Comparison of ENCODE assay signal across 21 cellular contexts in genomic region chr3:34388836-34389235, GRCh38.
DNase-seq lines count a peak whose midpoint lies in the region; ATAC-seq and TF ChIP-seq lines count a peak whose summit lies in the region.
"Had no signal": no experiment of that assay in that cellular context is flagged by ENCODE, and none has a peak within 500 bp of the region (broad histone marks: within the 10 kb centered on the region; RNA-seq: fewer than 3 reads in every experiment).

No MANE protein-coding gene starts in this region.

- peaks cover 6% of the 10 kb centered on the region for H3K4me1 Mint-ChIP-seq in mesothelial cell of epicardium
- H3K4me1 Mint-ChIP-seq in natural killer cell = no peaks in the 10 kb centered on the region
- H3K4me1 Mint-ChIP-seq: CD8-positive, alpha-beta memory T cell had no signal

- intact Hi-C loops in natural killer cell (cut with micrococcal nuclease) = no loop called here

- DNase-seq in NCI-H1048 (lab: John Stamatoyannopoulos, UW) (peak; percentile 62), cerebellar cortex (ENCODE audit: low spot score) (peak; percentile 32), mesothelial cell of epicardium (ENCODE audit: low spot score in 2 of 2, unreplicated experiment in 2 of 2) (no peak), superior temporal gyrus (ENCODE audit: extremely low spot score) (peak; percentile 71), NCI-H510A treated with DMSO at 0.1 percent for 48 hours (lab: John Stamatoyannopoulos, UW) (no peak), natural killer cell (no peak)
- DNase-seq: 8988T; ACHN; AML-193; BE2C; CD4-positive, alpha-beta T cell; CD8-positive, alpha-beta memory T cell; DMS 273 treated with DMSO at 0.1 percent for 48 hours; DMS79; EL; GF-D8 had no signal

- TF ChIP-seq CTCF in mesothelial cell of epicardium (IDR thresholded peaks at IDR 0.05; ENCODE audit: unreplicated experiment) = no peak
- TF ChIP-seq CTCF in natural killer cell (IDR thresholded peaks at IDR 0.05) = no peak

- ATAC-seq in natural killer cell (no peak), GM18517 (IDR thresholded peaks at IDR 0.05; ENCODE audit: unreplicated experiment) (no peak)
- ATAC-seq: HCT116 had no signal

- peak overlapping the region; percentile 1 for H3K27ac Mint-ChIP-seq in mesothelial cell of epicardium
- H3K27ac Mint-ChIP-seq in natural killer cell = no peak overlapping the region
- H3K27ac Mint-ChIP-seq: CD4-positive, alpha-beta T cell; CD8-positive, alpha-beta memory T cell; GM23338; H9 had no signal

- no peak overlapping the region for H3K4me3 Mint-ChIP-seq in mesothelial cell of epicardium
- H3K4me3 Mint-ChIP-seq in natural killer cell = no peak overlapping the region
- H3K4me3 Mint-ChIP-seq: CD14-positive monocyte; CD4-positive, alpha-beta T cell; CD8-positive, alpha-beta memory T cell; GM23338; H9 had no signal

- H3K9me3 Mint-ChIP-seq in mesothelial cell of epicardium (peaks cover 17% of the 10 kb centered on the region), natural killer cell (peaks cover 0 to 4% of the 10 kb centered on the region in 2 donors)
- H3K9me3 Mint-ChIP-seq: CD4-positive, alpha-beta T cell; GM23338 had no signal

- H3K36me3 Mint-ChIP-seq in mesothelial cell of epicardium (no peaks in the 10 kb centered on the region), natural killer cell (no peaks in the 10 kb centered on the region)
- H3K36me3 Mint-ChIP-seq: CD14-positive monocyte; CD8-positive, alpha-beta memory T cell had no signal

- H3K27me3 Mint-ChIP-seq in mesothelial cell of epicardium (ENCODE audit: low read depth) (no peaks in the 10 kb centered on the region), natural killer cell (ENCODE audit: low read depth in 2 of 2) (no peaks in the 10 kb centered on the region)
- H3K27me3 Mint-ChIP-seq: CD4-positive, alpha-beta T cell; CD8-positive, alpha-beta memory T cell had no signal

Comparison
In these comparisons a context has a peak if more than half of its experiments do, and no peak if none do; other contexts are left out.
1. DNase-seq: peak in NCI-H1048 (single experiment), cerebellar cortex (single experiment) and superior temporal gyrus (single experiment); none in mesothelial cell of epicardium (0 of 2), NCI-H510A treated with DMSO at 0.1 percent for 48 hours (single experiment) and natural killer cell (single experiment).